Comparison of ENCODE assay signal across 18 cellular contexts in the genomic region with DNA sequence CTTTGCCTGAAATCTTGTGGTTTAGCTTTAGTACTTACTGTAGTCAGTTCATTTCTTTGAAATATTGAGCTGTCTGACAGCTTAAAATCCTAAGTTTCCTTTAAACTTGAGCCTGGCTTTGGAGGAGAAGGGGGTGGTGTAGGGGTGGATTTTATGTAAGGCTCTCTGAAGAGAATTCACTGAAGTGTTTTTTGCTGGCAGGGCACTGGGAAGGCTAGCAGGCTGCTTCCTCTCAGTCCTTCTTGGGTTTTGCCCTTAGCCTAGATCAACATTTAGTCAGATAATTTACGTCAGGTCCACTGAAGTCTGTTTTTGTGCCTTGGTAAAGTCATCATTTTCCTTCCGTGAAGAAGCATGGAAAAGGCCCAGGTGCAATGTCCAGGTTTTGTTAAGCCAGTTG.
DNase-seq lines count a peak whose midpoint lies in the region; ATAC-seq and TF ChIP-seq lines count a peak whose summit lies in the region.
"Had no signal": no experiment of that assay in that cellular context is flagged by ENCODE, and none has a peak within 500 bp of the region (broad histone marks: within the 10 kb centered on the region; RNA-seq: fewer than 3 reads in every experiment).

No MANE protein-coding gene starts in this region.

- H3K9me3 ChIP-seq in endodermal cell (ENCODE audit: control insufficient read depth, low read length): no peaks in the 10 kb centered on the region
- H3K9me3 ChIP-seq: Caco-2 had no signal

- TF ChIP-seq CTCF in endodermal cell (conservative IDR thresholded peaks at IDR 0.05) (no peak), mesothelial cell of epicardium (IDR thresholded peaks at IDR 0.05; ENCODE audit: unreplicated experiment) (no peak)

- ATAC-seq in HG03469 (IDR thresholded peaks at IDR 0.05; ENCODE audit: unreplicated experiment): no peak
- ATAC-seq: CD8-positive, alpha-beta T cell; GM12878; GM23338; HCT116 had no signal

- DNase-seq in GM03348 (ENCODE audit: low spot score): peak; percentile 13
- DNase-seq in endodermal cell: no peak
- DNase-seq in mesothelial cell of epicardium (ENCODE audit: low spot score in 2 of 2, unreplicated experiment in 2 of 2): no peak
- DNase-seq in OCI-M2 (lab: John Stamatoyannopoulos, UW; ENCODE audit: unreplicated experiment): no peak
- DNase-seq in activated CD8-positive, alpha-beta memory T cell treated with anti-CD3 and anti-CD28 coated beads for 24 hours: no peak
- DNase-seq: Caco-2; CD4-positive, CD25-positive, alpha-beta regulatory T cell; CD8-positive, alpha-beta T cell; DMS153; DND-41; H9 had no signal

- H3K4me3 Mint-ChIP-seq in endodermal cell (no peak overlapping the region), mesothelial cell of epicardium (no peak overlapping the region)
- H3K4me3 Mint-ChIP-seq: B cell; CD4-positive, CD25-positive, alpha-beta regulatory T cell; CD8-positive, alpha-beta T cell; GM23338; H9 had no signal

- H3K4me1 ChIP-seq in endodermal cell (ENCODE audit: control insufficient read depth, insufficient read depth, low read length): no peaks in the 10 kb centered on the region
- H3K4me1 ChIP-seq: BLaER1 had no signal

- H3K27me3 Mint-ChIP-seq in endodermal cell (ENCODE audit: insufficient read depth) (no peaks in the 10 kb centered on the region), mesothelial cell of epicardium (ENCODE audit: low read depth) (no peaks in the 10 kb centered on the region)
- H3K27me3 Mint-ChIP-seq: B cell; CD4-positive, CD25-positive, alpha-beta regulatory T cell had no signal

- no peak overlapping the region for H3K4me3 ChIP-seq in endodermal cell (ENCODE audit: low read length)
- H3K4me3 ChIP-seq: BLaER1, GM12878, GM23338 had no signal

- 92 to 100% methylated on average over 2 of the region's 2 CpGs for WGBS in endodermal cell (ENCODE audit: insufficient coverage in 1 of 2, insufficient read length in 1 of 2), 2 experiments

- H3K36me3 Mint-ChIP-seq in endodermal cell (ENCODE audit: low read depth): peaks cover 19% of the 10 kb centered on the region
- peaks cover 12% of the 10 kb centered on the region for H3K36me3 Mint-ChIP-seq in mesothelial cell of epicardium
- H3K36me3 Mint-ChIP-seq: CD4-positive, CD25-positive, alpha-beta regulatory T cell; CD8-positive, alpha-beta T cell had no signal

- no peaks in the 10 kb centered on the region for H3K9me3 Mint-ChIP-seq in endodermal cell
- H3K9me3 Mint-ChIP-seq in mesothelial cell of epicardium: no peaks in the 10 kb centered on the region
- H3K9me3 Mint-ChIP-seq: CD8-positive, alpha-beta T cell; GM23338; H9 had no signal

- H3K4me1 Mint-ChIP-seq in endodermal cell (peaks cover 11% of the 10 kb centered on the region), mesothelial cell of epicardium (peaks cover 11% of the 10 kb centered on the region)
- H3K4me1 Mint-ChIP-seq: CD4-positive, CD25-positive, alpha-beta regulatory T cell had no signal

- H3K27ac ChIP-seq in endodermal cell (ENCODE audit: low read depth, low read length): no peak overlapping the region
- H3K27ac ChIP-seq: BLaER1, C4-2B had no signal

- peaks cover 11% of the 10 kb centered on the region for H3K36me3 ChIP-seq in endodermal cell (ENCODE audit: control insufficient read depth, insufficient read depth, low read length)

- H3K27ac Mint-ChIP-seq in endodermal cell (peak overlapping the region; percentile 68), mesothelial cell of epicardium (peak overlapping the region; percentile 69)
- H3K27ac Mint-ChIP-seq: B cell; CD4-positive, CD25-positive, alpha-beta regulatory T cell; CD8-positive, alpha-beta T cell; GM23338 had no signal

- H3K27me3 ChIP-seq in endodermal cell (ENCODE audit: control insufficient read depth, insufficient read depth, low read length, poor library complexity, severe bottlenecking): no peaks in the 10 kb centered on the region
- H3K27me3 ChIP-seq: BLaER1 had no signal

- H3K9ac ChIP-seq in endodermal cell (ENCODE audit: extremely low read depth, low read length, poor library complexity, severe bottlenecking): no peak overlapping the region
- H3K9ac ChIP-seq: BLaER1 had no signal
